9 cellular contexts compared by ENCODE assay signal in genomic region chr9:27499481-27499880, GRCh38. TPM values are rescaled to one million over a fixed set of nuclear protein-coding genes. Genes with fewer than 3 reads are reported as not detected.
DNase-seq lines count a peak whose midpoint lies in the region; ATAC-seq and TF ChIP-seq lines count a peak whose summit lies in the region.
"Had no signal": no experiment of that assay in that cellular context is flagged by ENCODE, and none has a peak within 500 bp of the region (broad histone marks: within the 10 kb centered on the region; RNA-seq: fewer than 3 reads in every experiment).

No MANE protein-coding gene starts in this region.

- H3K27ac Mint-ChIP-seq in activated T-helper 1 cell treated with anti-CD3 and anti-CD28 coated beads, Interleukin-12 subunit alpha, Interleukin-12 subunit beta, Interleukin-2, Interleukin-4 antibody, amounts not matched to agents 30 ng/mL and 10 ng/mL and 1 ng/mL, durations not matched to agents 14 hours and 24 hours and 36 hours = no peak overlapping the region
- H3K27ac Mint-ChIP-seq: immature natural killer cell had no signal

- H3K4me3 ChIP-seq in left ventricle myocardium inferior = no peak overlapping the region

- no peak for TF ChIP-seq CTCF in left ventricle myocardium inferior (IDR thresholded peaks at IDR 0.05; ENCODE audit: borderline replicate concordance)

- H3K36me3 ChIP-seq in left ventricle myocardium inferior = no peaks in the 10 kb centered on the region

- ATAC-seq in GM18907 (IDR thresholded peaks at IDR 0.05; ENCODE audit: unreplicated experiment) = peak; percentile 73
- ATAC-seq in HG03460 (IDR thresholded peaks at IDR 0.05; ENCODE audit: unreplicated experiment) = peak; percentile 55
- ATAC-seq: Right ventricle myocardium inferior had no signal

- intact Hi-C loops in activated T-helper 1 cell treated with anti-CD3 and anti-CD28 coated beads, Interleukin-12 subunit alpha, Interleukin-12 subunit beta, Interleukin-2, Interleukin-4 antibody, amounts not matched to agents 30 ng/mL and 10 ng/mL and 1 ng/mL, durations not matched to agents 14 hours and 24 hours and 36 hours (cut with micrococcal nuclease) = loop anchor here (1.0 kb wide), 3 partner anchors 29 to 133 kb away; partner anchors contain the start of gene C9orf72
- intact Hi-C loops in left ventricle myocardium inferior (cut with micrococcal nuclease) = no loop called here

- no peaks in the 10 kb centered on the region for H3K36me3 Mint-ChIP-seq in activated T-helper 1 cell treated with anti-CD3 and anti-CD28 coated beads, Interleukin-12 subunit alpha, Interleukin-12 subunit beta, Interleukin-2, Interleukin-4 antibody, amounts not matched to agents 30 ng/mL and 10 ng/mL and 1 ng/mL, durations not matched to agents 14 hours and 24 hours and 36 hours (ENCODE audit: low read depth)
- H3K36me3 Mint-ChIP-seq: immature natural killer cell had no signal

- H3K27ac ChIP-seq in left ventricle myocardium inferior (replicated peaks) = no peak overlapping the region

- H3K4me3 Mint-ChIP-seq in activated T-helper 1 cell treated with anti-CD3 and anti-CD28 coated beads, Interleukin-12 subunit alpha, Interleukin-12 subunit beta, Interleukin-2, Interleukin-4 antibody, amounts not matched to agents 30 ng/mL and 10 ng/mL and 1 ng/mL, durations not matched to agents 14 hours and 24 hours and 36 hours = no peak overlapping the region
- H3K4me3 Mint-ChIP-seq: immature natural killer cell had no signal

- H3K4me1 Mint-ChIP-seq in activated T-helper 1 cell treated with anti-CD3 and anti-CD28 coated beads, Interleukin-12 subunit alpha, Interleukin-12 subunit beta, Interleukin-2, Interleukin-4 antibody, amounts not matched to agents 30 ng/mL and 10 ng/mL and 1 ng/mL, durations not matched to agents 14 hours and 24 hours and 36 hours (ENCODE audit: low read depth) = peaks cover 22% of the 10 kb centered on the region

- no peaks in the 10 kb centered on the region for H3K9me3 Mint-ChIP-seq in activated T-helper 1 cell treated with anti-CD3 and anti-CD28 coated beads, Interleukin-12 subunit alpha, Interleukin-12 subunit beta, Interleukin-2, Interleukin-4 antibody, amounts not matched to agents 30 ng/mL and 10 ng/mL and 1 ng/mL, durations not matched to agents 14 hours and 24 hours and 36 hours

- peaks cover 5% of the 10 kb centered on the region for H3K9me3 ChIP-seq in left ventricle myocardium inferior (replicated peaks)

- H3K4me1 ChIP-seq in left ventricle myocardium inferior = peaks cover 27% of the 10 kb centered on the region

- DNase-seq in astrocyte of the hippocampus (ENCODE audit: low read depth, low spot score) = peak; percentile 22
- DNase-seq in pulmonary artery endothelial cell (ENCODE audit: low read depth, low spot score) = peak; percentile 10
- no peak for DNase-seq in activated T-helper 1 cell treated with anti-CD3 and anti-CD28 coated beads, Interleukin-12 subunit alpha, Interleukin-12 subunit beta, Interleukin-2, Interleukin-4 antibody, amounts not matched to agents 30 ng/mL and 10 ng/mL and 1 ng/mL, durations not matched to agents 14 hours and 24 hours and 36 hours (ENCODE audit: low spot score)
- no peak for DNase-seq in left ventricle myocardium inferior
- no peak for DNase-seq in mucosa of gallbladder (ENCODE audit: low spot score)
- DNase-seq: immature natural killer cell had no signal

- peaks cover 2% of the 10 kb centered on the region for H3K27me3 Mint-ChIP-seq in activated T-helper 1 cell treated with anti-CD3 and anti-CD28 coated beads, Interleukin-12 subunit alpha, Interleukin-12 subunit beta, Interleukin-2, Interleukin-4 antibody, amounts not matched to agents 30 ng/mL and 10 ng/mL and 1 ng/mL, durations not matched to agents 14 hours and 24 hours and 36 hours (ENCODE audit: insufficient read depth)

- H3K27me3 ChIP-seq in left ventricle myocardium inferior (ENCODE audit: low read depth) = no peaks in the 10 kb centered on the region

RNA-seq across cellular contexts. Expression of gene IFNK, which starts 24.6 kb away (rescaled TPM):
- total RNA-seq in pulmonary artery endothelial cell = not detected in 2 replicates
- not detected in 2 replicates for total RNA-seq in activated T-helper 1 cell treated with anti-CD3 and anti-CD28 coated beads, Interleukin-12 subunit alpha, Interleukin-12 subunit beta, Interleukin-2, Interleukin-4 antibody, amounts not matched to agents 30 ng/mL and 10 ng/mL and 1 ng/mL, durations not matched to agents 14 hours and 24 hours and 36 hours
- not detected for total RNA-seq in left ventricle myocardium inferior
- total RNA-seq in mucosa of gallbladder = not detected
- total RNA-seq: Right ventricle myocardium inferior had no signal

RNA-seq across cellular contexts. Expression of gene MOB3B, which starts 30.1 kb away (rescaled TPM):
- total RNA-seq in pulmonary artery endothelial cell = 0.07 TPM in 2 replicates
- total RNA-seq in activated T-helper 1 cell treated with anti-CD3 and anti-CD28 coated beads, Interleukin-12 subunit alpha, Interleukin-12 subunit beta, Interleukin-2, Interleukin-4 antibody, amounts not matched to agents 30 ng/mL and 10 ng/mL and 1 ng/mL, durations not matched to agents 14 hours and 24 hours and 36 hours = 0.17 and 0.26 TPM in 2 replicates
- 2.1 TPM for total RNA-seq in left ventricle myocardium inferior
- total RNA-seq in mucosa of gallbladder = 19.3 TPM

Comparison
In these comparisons a context has a peak if more than half of its experiments do, and no peak if none do; other contexts are left out.
1. DNase-seq: peak in astrocyte of the hippocampus (single experiment) and pulmonary artery endothelial cell (single experiment); none in activated T-helper 1 cell treated with anti-CD3 and anti-CD28 coated beads, Interleukin-12 subunit alpha, Interleukin-12 subunit beta, Interleukin-2, Interleukin-4 antibody, amounts not matched to agents 30 ng/mL and 10 ng/mL and 1 ng/mL, durations not matched to agents 14 hours and 24 hours and 36 hours (single experiment), left ventricle myocardium inferior (single experiment) and mucosa of gallbladder (single experiment).